Comparison of ENCODE assay signal across 8 cellular contexts in genomic region chr15:38563723-38564519, GRCh38. TPM values are rescaled to one million over a fixed set of nuclear protein-coding genes. Genes with fewer than 3 reads are reported as not detected.
DNase-seq lines count a peak whose midpoint lies in the region; ATAC-seq, FAIRE-seq and TF ChIP-seq lines count a peak whose summit lies in the region.

No MANE protein-coding gene starts in this region.

- H3K4me3 ChIP-seq in GM08714 (ENCODE audit: low read length) (peak overlapping the region; percentile 65), Karpas-422 (ENCODE audit: low read length) (peak overlapping the region; percentile 79), WERI-Rb-1 (ENCODE audit: low read depth, low read length) (peak overlapping the region; percentile 47), mammary epithelial cell (replicated peaks in 1 of 3; ENCODE audit: insufficient read depth in 1 of 3, low read depth in 2 of 3, low read length in 3 of 3) (peak overlapping the region; percentile 34 to 54 (median 54)), kidney (ENCODE audit: low read length in 2 of 2) (peak overlapping the region; percentile 54)

- H2AFZ ChIP-seq in Karpas-422 (ENCODE audit: low read length): peak overlapping the region; percentile 46; the same call in 1 of the 2 replicates
- H2AFZ ChIP-seq in mammary epithelial cell (ENCODE audit: low read depth, low read length): peak overlapping the region; percentile 69

- H3K4me1 ChIP-seq in Karpas-422 (ENCODE audit: low read length) (peaks cover 46% of the 10 kb centered on the region), mammary epithelial cell (ENCODE audit: insufficient read depth, low read length) (peaks cover 3% of the 10 kb centered on the region), kidney (ENCODE audit: control insufficient read depth in 1 of 2, insufficient read depth in 1 of 2, low read depth in 1 of 2, low read length in 2 of 2) (peaks cover 6 to 7% of the 10 kb centered on the region in 2 donors)

- H4K20me1 ChIP-seq in Karpas-422 (ENCODE audit: insufficient read depth, low read depth, low read length) (no peaks in the 10 kb centered on the region), mammary epithelial cell (ENCODE audit: insufficient read depth, low read length) (no peaks in the 10 kb centered on the region)

- BruUV-seq in mammary epithelial cell (replicated peaks; lab: Mats Ljungman, UMichigan): no TSS peak

- intact Hi-C loops in mammary epithelial cell (cut with micrococcal nuclease) (loop anchor here (1.0 kb wide), 3 partner anchors 83 to 119 kb away; no protein-coding TSS in a partner anchor), kidney (cut with DNase I) (no loop called here)

- FAIRE-seq in kidney (lab: Jason Lieb, UNC): no peak

- H3K9me2 ChIP-seq in Karpas-422 (replicated peaks; ENCODE audit: insufficient read depth, low read length): no peaks in the 10 kb centered on the region

- peak overlapping the region; percentile 81 for H3K27ac ChIP-seq in Karpas-422 (ENCODE audit: low read length)
- no peak overlapping the region for H3K27ac ChIP-seq in WERI-Rb-1
- H3K27ac ChIP-seq in mammary epithelial cell (ENCODE audit: insufficient read depth, low read depth, low read length): no peak overlapping the region
- peak overlapping the region in 1 of 2 donors; percentile 53 for H3K27ac ChIP-seq in kidney (ENCODE audit: low read depth in 2 of 2, low read length in 2 of 2)

- dilution Hi-C loops in mammary epithelial cell (cut with HindIII; ENCODE audit: low sequenced_read_pairs): no loop called here

- TF ChIP-seq CTCF in WERI-Rb-1 (IDR thresholded peaks at IDR 0.05; ENCODE audit: low read depth, low read length) (peak; percentile 90), mammary epithelial cell (conservative IDR thresholded peaks at IDR 0.05 in 1 of 2, IDR thresholded peaks at IDR 0.05 in 1 of 2; ENCODE audit: extremely low read depth in 1 of 2, insufficient read depth in 1 of 2, low read depth in 1 of 2, low read length in 2 of 2) (peak; percentile 49 to 95), kidney (IDR thresholded peaks at IDR 0.05; ENCODE audit: borderline replicate concordance, extremely low read depth, insufficient read depth) (peak; percentile 88)

- peak; percentile 93 for DNase-seq in Karpas-422
- peak; percentile 49 for DNase-seq in WERI-Rb-1
- DNase-seq in mammary epithelial cell: peak; percentile 39
- peak; percentile 90 for DNase-seq in kidney
- DNase-seq in stimulated activated CD4-positive, alpha-beta T cell treated with anti-CD3 and anti-CD28 coated beads, Interleukin-1b, Interleukin-23, amount 100 ng/mL, for 1 hour (ENCODE audit: low read depth in 2 of 2): peak; percentile 73 to 88
- no peak for DNase-seq in putamen (ENCODE audit: low spot score)

- in situ Hi-C loops in mammary epithelial cell (cut with MboI; ENCODE audit: low sequenced_read_pairs in 2 of 2): loop anchor here in 1 of 2 donors (10.0 kb wide), 1 partner anchor 121 kb away; no protein-coding TSS in a partner anchor

- H3K9ac ChIP-seq in Karpas-422 (ENCODE audit: low read length) (peak overlapping the region; percentile 86), mammary epithelial cell (ENCODE audit: insufficient read depth, low read length) (no peak overlapping the region), kidney (ENCODE audit: low read length in 2 of 2) (peak overlapping the region in 1 of 2 donors; percentile 7)

- H3K4me2 ChIP-seq in Karpas-422 (ENCODE audit: low read depth, low read length, poor library complexity, severe bottlenecking): peak overlapping the region; percentile 88
- H3K4me2 ChIP-seq in mammary epithelial cell (ENCODE audit: insufficient read depth, low read depth, low read length): peak overlapping the region; percentile 89

- ATAC-seq in GM21825 (IDR thresholded peaks at IDR 0.05; ENCODE audit: unreplicated experiment): peak; percentile 54

- peaks cover 25% of the 10 kb centered on the region for H3K36me3 ChIP-seq in Karpas-422 (ENCODE audit: insufficient read depth, low read length)
- no peaks in the 10 kb centered on the region for H3K36me3 ChIP-seq in WERI-Rb-1
- H3K36me3 ChIP-seq in mammary epithelial cell (ENCODE audit: insufficient read depth, low read length): no peaks in the 10 kb centered on the region
- no peaks in the 10 kb centered on the region for H3K36me3 ChIP-seq in kidney (ENCODE audit: control insufficient read depth in 1 of 2, insufficient read depth in 2 of 2, low read length in 2 of 2)

- 30% methylated on average over 14 of the region's 59 CpGs for WGBS in mammary epithelial cell (ENCODE audit: low coverage, missing lambda C conversion rate)

- H3K27me3 ChIP-seq in Karpas-422 (ENCODE audit: low read length): no peaks in the 10 kb centered on the region
- peaks cover 63% of the 10 kb centered on the region for H3K27me3 ChIP-seq in WERI-Rb-1 (ENCODE audit: insufficient read depth, low read depth, severe bottlenecking)
- H3K27me3 ChIP-seq in mammary epithelial cell (ENCODE audit: insufficient read depth, low read length): peaks cover 4% of the 10 kb centered on the region

- peaks cover 51% of the 10 kb centered on the region for H3K79me2 ChIP-seq in Karpas-422 (ENCODE audit: low read length)
- H3K79me2 ChIP-seq in mammary epithelial cell (ENCODE audit: insufficient read depth, low read length): no peaks in the 10 kb centered on the region

- H3K9me3 ChIP-seq in Karpas-422 (ENCODE audit: low read length) (no peaks in the 10 kb centered on the region), WERI-Rb-1 (ENCODE audit: severe bottlenecking) (peaks cover 2% of the 10 kb centered on the region), mammary epithelial cell (replicated peaks; ENCODE audit: insufficient read depth, low read length) (no peaks in the 10 kb centered on the region), kidney (ENCODE audit: control insufficient read depth in 1 of 2, low read length in 2 of 2) (no peaks in the 10 kb centered on the region)

- CTCF ChIA-PET in mammary epithelial cell (lab: Charles Lee; ENCODE audit: low non-redundant PET): interaction anchor here (0.6 to 0.8 kb wide), 8 partner anchors 89 to 604 kb away, joined by 3 to 7 read pairs (median 3); no protein-coding TSS in a partner anchor

RNA-seq across cellular contexts. Expression of gene RASGRP1, which starts 0.7 kb away (rescaled TPM):
- 51.2 and 71.1 TPM in 2 replicates for total RNA-seq in Karpas-422 (2014; rRNA removed; shearing (Covaris generic); ENCODE audit: low replicate concordance)
- total RNA-seq in mammary epithelial cell (under 1 TPM in 1 of 2 donors, not detected in 1; under 0.01 TPM), kidney (12.5 TPM)
- polyA plus RNA-seq in mammary epithelial cell (not detected), kidney (ENCODE audit: insufficient read depth, low read depth, low replicate concordance) (3.4 TPM)
- not detected for polyA minus RNA-seq in mammary epithelial cell

Comparison
In these comparisons a context has a peak if more than half of its experiments do, and no peak if none do; other contexts are left out.
1. RNA of gene RASGRP1, which starts 0.7 kb away (total RNA-seq): 51.2 to 71.1 TPM in Karpas-422 and 12.5 TPM in kidney (single experiment); under 0.01 TPM in mammary epithelial cell; every median in the first group is over 10 times any median in the second.
2. Peak in every context shown above with its lines, with median percentiles within 50 percentile points of each other: H3K4me3 ChIP-seq and CTCF ChIP-seq.